In the genomic region with DNA sequence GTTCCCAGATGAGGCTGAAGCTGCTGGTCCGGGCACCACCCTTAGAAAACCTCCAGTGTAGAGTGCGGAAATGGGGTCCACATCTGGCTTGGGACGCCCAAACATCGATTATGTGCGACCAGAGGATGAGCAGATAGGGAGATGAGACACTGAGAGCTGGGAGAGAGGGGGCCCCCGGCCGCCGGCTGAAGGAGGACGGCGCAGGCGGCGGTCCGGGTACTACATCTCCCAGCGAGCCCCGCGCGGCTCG, we compare ENCODE assay signal across 8 cellular contexts. TPM values are rescaled to one million over a fixed set of nuclear protein-coding genes. Genes with fewer than 3 reads are reported as not detected.
A peak's percentile ranks its signal among the peaks of the same experiment; 100 is the strongest.
DNase-seq lines count a peak whose midpoint lies in the region; ATAC-seq, FAIRE-seq and TF ChIP-seq lines count a peak whose summit lies in the region.

No MANE protein-coding gene starts in this region.

- H3K9me3 ChIP-seq in Caco-2 (no peaks in the 10 kb centered on the region), HUES6 (ENCODE audit: control insufficient read depth, insufficient read depth, low read depth, low read length) (0 out of 2 replicates have a peak, but pooled peaks cover 4% of the 10 kb centered on the region), mucosa of descending colon (no peaks in the 10 kb centered on the region)

- TF ChIP-seq CTCF in Caco-2 (IDR thresholded peaks at IDR 0.05; ENCODE audit: insufficient read depth in 1 of 2, low read depth in 1 of 2, low read length in 1 of 2, severe bottlenecking in 1 of 2, unreplicated experiment in 1 of 2) (peak in 1 of 2 experiments; percentile 75), mucosa of descending colon (IDR thresholded peaks at IDR 0.05) (no peak)

- H3K27me3 ChIP-seq in Caco-2 (replicated peaks; ENCODE audit: control insufficient read depth, insufficient read depth, low read length) (peaks cover 2% of the 10 kb centered on the region), HUES6 (ENCODE audit: control insufficient read depth, insufficient read depth, low read length) (peaks cover 43% of the 10 kb centered on the region)

- H3K9me3 Mint-ChIP-seq in Caco-2 (ENCODE audit: unreplicated experiment) = no peaks in the 10 kb centered on the region
- H3K9me3 Mint-ChIP-seq in central memory CD8-positive, alpha-beta T cell = no peaks in the 10 kb centered on the region

- H3K36me3 ChIP-seq in Caco-2 (ENCODE audit: control insufficient read depth, insufficient read depth, low read length) (no peaks in the 10 kb centered on the region), HUES6 (ENCODE audit: control insufficient read depth, insufficient read depth, low read length) (no peaks in the 10 kb centered on the region), mucosa of descending colon (ENCODE audit: low read depth) (no peaks in the 10 kb centered on the region)

- POLR2A ChIA-PET in Caco-2 (lab: Charles Lee) = interaction anchor here (0.7 kb wide), 1 partner anchor 31 kb away, joined by 4 read pairs; no protein-coding TSS in a partner anchor

- CTCF ChIA-PET in Caco-2 (lab: Charles Lee) = interaction anchor here (0.8 to 2.7 kb wide), 5 partner anchors 11 to 87 kb away, joined by 3 to 60 read pairs (median 3); no protein-coding TSS in a partner anchor

- peak overlapping the region; percentile 54 for H3K9ac ChIP-seq in HUES6 (ENCODE audit: low read length)

- peak overlapping the region; percentile 96 for H3K4me3 Mint-ChIP-seq in Caco-2 (ENCODE audit: unreplicated experiment)
- H3K4me3 Mint-ChIP-seq in central memory CD8-positive, alpha-beta T cell = peak overlapping the region; percentile 88

- peak; percentile 33 for ATAC-seq in central memory CD8-positive, alpha-beta T cell (replicated peaks; ENCODE audit: extremely low read depth, poor library complexity, severe bottlenecking)
- ATAC-seq in mucosa of descending colon (peak; percentile 42), GM21723 (IDR thresholded peaks at IDR 0.05; ENCODE audit: unreplicated experiment) (no peak)

- no peaks in the 10 kb centered on the region; the same call in 1 of the 2 replicates for H3K4me1 ChIP-seq in Caco-2
- 0 out of 2 replicates have a peak, but pooled peaks cover 3% of the 10 kb centered on the region for H3K4me1 ChIP-seq in HUES6 (ENCODE audit: control insufficient read depth, insufficient read depth, low read length)
- H3K4me1 ChIP-seq in mucosa of descending colon (ENCODE audit: low read depth) = peaks cover 7% of the 10 kb centered on the region

- BruUV-seq in Caco-2 (replicated peaks; lab: Mats Ljungman, UMichigan) = no TSS peak

- FAIRE-seq in HTR-8/SVneo (lab: Jason Lieb, UNC) = no peak

- DNase-seq in Caco-2 (no peak), mucosa of descending colon (no peak), HTR-8/SVneo (ENCODE audit: insufficient read length, low spot score) (no peak), NCI-H1105 (lab: John Stamatoyannopoulos, UW) (no peak), DMS153 treated with DMSO at 0.1 percent for 48 hours (lab: John Stamatoyannopoulos, UW; ENCODE audit: unreplicated experiment) (no peak)
- no peak for DNase-seq in central memory CD8-positive, alpha-beta T cell (ENCODE audit: low spot score in 2 of 2)

- no peaks in the 10 kb centered on the region for H3K36me3 Mint-ChIP-seq in Caco-2 (ENCODE audit: insufficient read depth, unreplicated experiment)
- peaks cover 3% of the 10 kb centered on the region for H3K36me3 Mint-ChIP-seq in central memory CD8-positive, alpha-beta T cell (ENCODE audit: insufficient read depth)

- peaks cover 17% of the 10 kb centered on the region for H3K4me1 Mint-ChIP-seq in Caco-2 (ENCODE audit: low read depth, unreplicated experiment)
- peaks cover 19% of the 10 kb centered on the region for H3K4me1 Mint-ChIP-seq in central memory CD8-positive, alpha-beta T cell

- H3K27me3 Mint-ChIP-seq in Caco-2 (ENCODE audit: insufficient read depth, unreplicated experiment) = peaks cover 38% of the 10 kb centered on the region
- peaks cover 61% of the 10 kb centered on the region for H3K27me3 Mint-ChIP-seq in central memory CD8-positive, alpha-beta T cell

- H3K4me3 ChIP-seq in Caco-2 (ENCODE audit: low read depth, low read length) (peak overlapping the region; percentile 72), HUES6 (ENCODE audit: low read depth, low read length) (peak overlapping the region; percentile 93), mucosa of descending colon (no peak overlapping the region)

- H3K27ac Mint-ChIP-seq in Caco-2 (ENCODE audit: unreplicated experiment) = no peak overlapping the region
- peak overlapping the region; percentile 66 for H3K27ac Mint-ChIP-seq in central memory CD8-positive, alpha-beta T cell (ENCODE audit: low read depth)

- no peak overlapping the region for H3K27ac ChIP-seq in HUES6 (ENCODE audit: low read depth, low read length)

- intact Hi-C loops in Caco-2 (cut with micrococcal nuclease; ENCODE audit: unreplicated experiment) = loop anchor here (1.0 to 5.0 kb wide), 2 partner anchors 17 to 93 kb away; no protein-coding TSS in a partner anchor
- intact Hi-C loops in mucosa of descending colon (cut with DNase I, micrococcal nuclease) = loop anchor here in 1 of 2 donors (10.0 kb wide), 1 partner anchor 86 kb away; no protein-coding TSS in a partner anchor

RNA-seq across cellular contexts. Expression of gene SPECC1, which starts 0.2 kb away (rescaled TPM):
- 111 and 123 TPM in 2 replicates for total RNA-seq in Caco-2 (2022)
- 10 to 100 TPM; 36.2 to 86.3 (median 85.7) TPM for total RNA-seq in mucosa of descending colon

RNA-seq across cellular contexts. Expression of gene AKAP10, which starts 31.3 kb away (rescaled TPM):
- total RNA-seq in Caco-2 (2022) = 39.9 and 41.2 TPM in 2 replicates
- total RNA-seq in mucosa of descending colon = 10 to 100 TPM; 25.0 to 41.1 (median 29.9) TPM
